33 cellular contexts compared by ENCODE assay signal in genomic region chr7:141631525-141631924, GRCh38.
"Had no signal": no experiment of that assay in that cellular context is flagged by ENCODE, and none has a peak within 500 bp of the region (broad histone marks: within the 10 kb centered on the region; RNA-seq: fewer than 3 reads in every experiment).

No MANE protein-coding gene starts in this region.

- H3K27me3 ChIP-seq: neural progenitor cell, neutrophil, ovary, pancreas, right atrium auricular region, right lobe of liver, sigmoid colon, spleen had no signal

- H3K27ac Mint-ChIP-seq: natural killer cell; natural killer cell treated with Interleukin-12 subunit alpha and Interleukin-12 subunit beta and Interleukin-15 and Interleukin-18, amount 100 ng/mL, for 72 hours; nephron; nephron progenitor cell; neural progenitor cell; progenitor cell of endocrine pancreas had no signal

- H3K4me3 ChIP-seq: neural progenitor cell, ovary, pancreas, prostate gland, psoas muscle, right atrium auricular region, right lobe of liver, sigmoid colon, skin epidermis, smooth muscle cell, spleen had no signal

- H2AFZ ChIP-seq: neural progenitor cell, parathyroid adenoma had no signal

- H3K36me3 ChIP-seq: neural progenitor cell, neutrophil, ovary, pancreas, prostate gland, right atrium auricular region, right lobe of liver had no signal

- H3K27me3 Mint-ChIP-seq: naive B cell; naive thymus-derived CD4-positive, alpha-beta T cell; naive thymus-derived CD8-positive, alpha-beta T cell; natural killer cell treated with Interleukin-12 subunit alpha and Interleukin-12 subunit beta and Interleukin-15 and Interleukin-18, amount 100 ng/mL, for 72 hours; progenitor cell of endocrine pancreas had no signal

- H3K9me3 ChIP-seq: neutrophil, ovary, pancreas, prostate gland, psoas muscle, right atrium auricular region, right lobe of liver, sigmoid colon, spleen had no signal

- H3K4me2 ChIP-seq: neural progenitor cell, smooth muscle cell had no signal

- H3K27ac ChIP-seq: neural progenitor cell, neutrophil, ovary, pancreas, parathyroid adenoma, prostate gland, psoas muscle, right atrium auricular region, right lobe of liver, sigmoid colon, skin epidermis, spleen had no signal

- H3K4me1 ChIP-seq: neural progenitor cell, pancreas, parathyroid adenoma, prostate gland, psoas muscle, right atrium auricular region, right lobe of liver, sigmoid colon, spleen had no signal

- H3K4me1 Mint-ChIP-seq: naive B cell; naive thymus-derived CD4-positive, alpha-beta T cell; nephron; nephron progenitor cell; neural crest cell; neural progenitor cell had no signal

- DNase-seq: naive B cell; naive thymus-derived CD4-positive, alpha-beta T cell; naive thymus-derived CD8-positive, alpha-beta T cell; natural killer cell; nephron progenitor cell; nucleus accumbens; occipital lobe; ovary; pancreas; posterior cingulate gyrus; psoas muscle; retina; right cardiac atrium; right lobe of liver; sigmoid colon; small intestine; spleen; stimulated activated CD4-positive, alpha-beta T cell treated with anti-CD3 and anti-CD28 coated beads, Interleukin-12 subunit alpha, Interleukin-12 subunit beta, amount 100 ng/mL, for 4 hours; stimulated activated CD4-positive, alpha-beta T cell treated with anti-CD3 and anti-CD28 coated beads, Interleukin-15, amount 100 ng/mL, for 24 hours; stimulated activated CD4-positive, alpha-beta T cell treated with anti-CD3 and anti-CD28 coated beads, Interleukin-1b, Interleukin-23, amount 100 ng/mL, for 48 hours; stimulated activated CD4-positive, alpha-beta T cell treated with anti-CD3 and anti-CD28 coated beads, Interleukin-2, amount 100 ng/mL, for 24 hours had no signal

- H3K4me3 Mint-ChIP-seq: naive B cell; naive thymus-derived CD4-positive, alpha-beta T cell; naive thymus-derived CD8-positive, alpha-beta T cell; natural killer cell; natural killer cell treated with Interleukin-12 subunit alpha and Interleukin-12 subunit beta and Interleukin-15 and Interleukin-18, amount 100 ng/mL, for 72 hours; nephron; nephron progenitor cell; neural crest cell; neural progenitor cell had no signal

- FAIRE-seq: pancreas, small intestine had no signal

- H3K79me2 ChIP-seq: parathyroid adenoma had no signal

- H3K9ac ChIP-seq: neural progenitor cell, parathyroid adenoma had no signal

- H3K9me3 Mint-ChIP-seq: naive B cell; naive thymus-derived CD8-positive, alpha-beta T cell; natural killer cell; natural killer cell treated with Interleukin-12 subunit alpha and Interleukin-12 subunit beta and Interleukin-15 and Interleukin-18, amount 100 ng/mL, for 72 hours; nephron; nephron progenitor cell; neural crest cell; neural progenitor cell had no signal

- ATAC-seq: naive thymus-derived CD4-positive, alpha-beta T cell; naive thymus-derived CD8-positive, alpha-beta T cell; natural killer cell; natural killer cell treated with Interleukin-12 subunit alpha and Interleukin-12 subunit beta and Interleukin-15 and Interleukin-18, amount 100 ng/mL, for 72 hours; pancreas; psoas muscle; right cardiac atrium; right lobe of liver; sciatic nerve had no signal
